Comparison of ENCODE assay signal across 15 cellular contexts in genomic region chr3:139267300-139268246, GRCh38.
DNase-seq lines count a peak whose midpoint lies in the region; ATAC-seq, FAIRE-seq and TF ChIP-seq lines count a peak whose summit lies in the region.
"Had no signal": no experiment of that assay in that cellular context is flagged by ENCODE, and none has a peak within 500 bp of the region (broad histone marks: within the 10 kb centered on the region; RNA-seq: fewer than 3 reads in every experiment).

No MANE protein-coding gene starts in this region.

- H3K9me3 ChIP-seq in body of pancreas: no peaks in the 10 kb centered on the region
- H3K9me3 ChIP-seq in heart left ventricle: no peaks in the 10 kb centered on the region
- no peaks in the 10 kb centered on the region for H3K9me3 ChIP-seq in HepG2 (ENCODE audit: low read length)
- no peaks in the 10 kb centered on the region for H3K9me3 ChIP-seq in psoas muscle
- H3K9me3 ChIP-seq: Caco-2, SJSA1 had no signal

- TF ChIP-seq CTCF in body of pancreas (IDR thresholded peaks at IDR 0.05) (no peak), heart left ventricle (IDR thresholded peaks at IDR 0.05) (no peak), HepG2 (CRISPR knock-in tag; IDR thresholded peaks at IDR 0.05) (no peak), psoas muscle (IDR thresholded peaks at IDR 0.05) (no peak)

- H3K27me3 ChIP-seq in body of pancreas (no peaks in the 10 kb centered on the region), heart left ventricle (peaks cover 0 to 3% (median 0%) of the 10 kb centered on the region in 9 donors), HepG2 (ENCODE audit: control insufficient read depth in 1 of 2, insufficient read depth in 2 of 2, low read length in 2 of 2) (no peaks in the 10 kb centered on the region), psoas muscle (ENCODE audit: insufficient read depth in 3 of 3, low read length in 2 of 3) (no peaks in the 10 kb centered on the region)
- H3K27me3 ChIP-seq: SJSA1 had no signal

- H3K27ac ChIP-seq in body of pancreas: peak overlapping the region in 3 of 4 donors; percentile 38 to 49 (median 39)
- peak overlapping the region in 7 of 12 donors; percentile 4 to 48 (median 30) for H3K27ac ChIP-seq in heart left ventricle
- H3K27ac ChIP-seq in HepG2 (ENCODE audit: extremely low read length, insufficient read depth, low read length): no peak overlapping the region
- no peak overlapping the region for H3K27ac ChIP-seq in psoas muscle
- H3K27ac ChIP-seq: RWPE1, SJSA1 had no signal

- no peak for TF ChIP-seq POLR2A in body of pancreas (IDR thresholded peaks at IDR 0.05)
- TF ChIP-seq POLR2A in heart left ventricle (IDR thresholded peaks at IDR 0.05): no peak
- no peak for TF ChIP-seq POLR2A in HepG2 (IDR thresholded peaks at IDR 0.05; ENCODE audit: insufficient read depth in 1 of 2, low read depth in 2 of 2, low read length in 2 of 2)

- POLR2A ChIA-PET in HepG2 (lab: Yijun Ruan, JAX): no interaction called here

- intact Hi-C loops in body of pancreas (cut with DNase I): no loop called here
- intact Hi-C loops in heart left ventricle (cut with DNase I): no loop called here
- intact Hi-C loops in HepG2 (cut with micrococcal nuclease; ENCODE audit: unreplicated experiment): no loop called here
- intact Hi-C loops in psoas muscle (cut with DNase I): no loop called here

- peak; percentile 46 to 74 (median 73) for DNase-seq in body of pancreas
- DNase-seq in heart left ventricle: peak in 1 of 5 donors; percentile 22
- DNase-seq in HepG2 (ENCODE audit: low spot score): peak; percentile 48
- no peak for DNase-seq in psoas muscle
- DNase-seq in NCI-H187 (lab: John Stamatoyannopoulos, UW): no peak
- DNase-seq: Caco-2, DMS153, NCI-H1105, NCI-H1694, NCI-H69 had no signal

- in situ Hi-C loops in HepG2 (cut with HindIII; ENCODE audit: extremely low pct_ligation_motif_present, low pct_unique_long_range_greater_than_20kb): no loop called here

- CTCF ChIA-PET in HepG2 (lab: Yijun Ruan, JAX; ENCODE audit: low intra/inter-chr PET ratio, low total read pairs): no interaction called here

- H3K79me2 ChIP-seq in HepG2 (ENCODE audit: insufficient read depth, low read length): no peaks in the 10 kb centered on the region

- no peak overlapping the region for H2AFZ ChIP-seq in HepG2 (ENCODE audit: low read length)
- H2AFZ ChIP-seq: GM23338 had no signal

- BruUV-seq in HepG2 (replicated peaks; lab: Mats Ljungman, UMichigan): no TSS peak

- no peaks in the 10 kb centered on the region for H4K20me1 ChIP-seq in HepG2 (ENCODE audit: insufficient read depth, low read length)

- peak; percentile 32 for FAIRE-seq in HepG2 (lab: Jason Lieb, UNC)

- no peak for TF ChIP-seq RAD21 in HepG2 (CRISPR knock-in tag; IDR thresholded peaks at IDR 0.05)

- no peak overlapping the region for H3K9ac ChIP-seq in HepG2 (ENCODE audit: insufficient read depth, low read depth, low read length)

- no peak overlapping the region for H3K4me3 ChIP-seq in body of pancreas
- no peak overlapping the region for H3K4me3 ChIP-seq in heart left ventricle
- H3K4me3 ChIP-seq in HepG2 (replicated peaks in 1 of 3; ENCODE audit: insufficient read depth in 1 of 3, low read depth in 2 of 3, low read length in 3 of 3): no peak overlapping the region
- no peak overlapping the region for H3K4me3 ChIP-seq in psoas muscle
- H3K4me3 ChIP-seq: GM23338, SJSA1 had no signal

- no peak overlapping the region; the same call in 1 of the 2 replicates for H3K4me2 ChIP-seq in HepG2 (ENCODE audit: low read depth, low read length)
- H3K4me2 ChIP-seq: GM23338 had no signal

- 50 to 62% methylated on average over 7 of the region's 7 CpGs for WGBS in body of pancreas, 2 donors
- 67 to 77% (median 71%) methylated on average over 7 of the region's 7 CpGs for WGBS in heart left ventricle, 4 donors
- 52% methylated on average over 6 of the region's 7 CpGs for WGBS in HepG2 (ENCODE audit: low lambda C conversion rate)
- 73 to 79% (median 75%) methylated on average over 7 of the region's 7 CpGs for WGBS in psoas muscle, 3 donors

- ATAC-seq in body of pancreas (peak; percentile 84), heart left ventricle (peak; percentile 51 to 87 (median 83)), HepG2 (peak; percentile 87), psoas muscle (peak in 3 of 4 donors; percentile 47 to 50 (median 48)), GM19328 (IDR thresholded peaks at IDR 0.05; ENCODE audit: unreplicated experiment) (no peak), GM21737 (IDR thresholded peaks at IDR 0.05; ENCODE audit: unreplicated experiment) (no peak)
- ATAC-seq: GM23338 had no signal

- H3K4me1 ChIP-seq in body of pancreas (peaks cover 23% of the 10 kb centered on the region), heart left ventricle (peaks cover 0 to 15% (median 5%) of the 10 kb centered on the region in 12 donors), HepG2 (ENCODE audit: insufficient read depth, low read length) (peaks cover 14% of the 10 kb centered on the region), psoas muscle (no peaks in the 10 kb centered on the region)
- H3K4me1 ChIP-seq: Caco-2, SJSA1 had no signal

- no peaks in the 10 kb centered on the region for H3K36me3 ChIP-seq in body of pancreas (replicated peaks in 1 of 2; ENCODE audit: insufficient read depth in 1 of 2, low read depth in 2 of 2)
- no peaks in the 10 kb centered on the region for H3K36me3 ChIP-seq in heart left ventricle
- no peaks in the 10 kb centered on the region for H3K36me3 ChIP-seq in HepG2 (replicated peaks in 1 of 2; ENCODE audit: control insufficient read depth in 1 of 2, insufficient read depth in 2 of 2, low read length in 2 of 2)
- no peaks in the 10 kb centered on the region for H3K36me3 ChIP-seq in psoas muscle (ENCODE audit: insufficient read depth in 1 of 2, low read depth in 1 of 2)
- H3K36me3 ChIP-seq: SJSA1 had no signal

- no peak for TF ChIP-seq EP300 in HepG2 (IDR thresholded peaks at IDR 0.05; ENCODE audit: low read depth in 2 of 2, low read length in 2 of 2)
- TF ChIP-seq EP300 in HepG2 (CRISPR knock-in tag; IDR thresholded peaks at IDR 0.05; ENCODE audit: borderline replicate concordance): no peak

TF ChIP-seq in HepG2, 621 proteins besides CTCF, POLR2A, EP300 and RAD21 (continues in another document):
- TF ChIP-seq ESRRA (CRISPR knock-in tag; IDR thresholded peaks at IDR 0.05; ENCODE audit: low read depth) (peak; percentile 81), ZNF644 (CRISPR knock-in tag; IDR thresholded peaks at IDR 0.05; ENCODE audit: low read depth) (peak; percentile 62; the same call in 1 of the 2 replicates), HNF4A (CRISPR knock-in tag; IDR thresholded peaks at IDR 0.05) (peak; percentile 82), SRF (IDR thresholded peaks at IDR 0.05; ENCODE audit: low read depth, low read length) (0 out of 2 replicates have a peak, but pooled peaks have one; percentile 48), PAXIP1 (CRISPR knock-in tag; conservative IDR thresholded peaks at IDR 0.05) (0 out of 2 replicates have a peak, but pooled peaks have one; percentile 23), ZMYM4 (CRISPR knock-in tag; IDR thresholded peaks at IDR 0.05) (peak; percentile 39; the same call in 1 of the 2 replicates), ZNF317 (CRISPR knock-in tag; IDR thresholded peaks at IDR 0.05) (no peak), ZFP62 (CRISPR knock-in tag; IDR thresholded peaks at IDR 0.05) (no peak), NFE2L2 (IDR thresholded peaks at IDR 0.05; ENCODE audit: low read length) (no peak), HOMEZ (CRISPR knock-in tag; IDR thresholded peaks at IDR 0.05; ENCODE audit: low read depth) (peak; percentile 38; the same call in 1 of the 2 replicates), POLR2AphosphoS5 (IDR thresholded peaks at IDR 0.05; ENCODE audit: low read depth, low read length) (no peak), ZNF724P (CRISPR knock-in tag; IDR thresholded peaks at IDR 0.05; ENCODE audit: borderline replicate concordance) (no peak), MEF2D (CRISPR knock-in tag; IDR thresholded peaks at IDR 0.05) (peak; percentile 89), HDAC1 (CRISPR knock-in tag; IDR thresholded peaks at IDR 0.05) (no peak), TRIM24 (CRISPR knock-in tag; IDR thresholded peaks at IDR 0.05) (no peak)

Comparison
In these comparisons a context has a peak if more than half of its experiments do, and no peak if none do; other contexts are left out.
1. ATAC-seq: peak in body of pancreas (single experiment), heart left ventricle (4 of 4), HepG2 (single experiment) and psoas muscle (3 of 4); none in GM19328 (single experiment) and GM21737 (single experiment).
2. DNase-seq: peak in body of pancreas (4 of 4) and HepG2 (single experiment); none in psoas muscle (0 of 2) and NCI-H187 (0 of 2).
3. H3K27ac ChIP-seq: peak in body of pancreas (3 of 4) and heart left ventricle (7 of 12); none in HepG2 (single experiment) and psoas muscle (single experiment).